8 cellular contexts compared by ENCODE assay signal in genomic region chr5:176609724-176610429, GRCh38. TPM values are rescaled to one million over a fixed set of nuclear protein-coding genes. Genes with fewer than 3 reads are reported as not detected.
DNase-seq lines count a peak whose midpoint lies in the region; ATAC-seq and TF ChIP-seq lines count a peak whose summit lies in the region.

Gene GPRIN1 (minus strand): TSS chr5:176610156. CDS start chr5:176599834, 10,322 bp downstream.

- no peaks in the 10 kb centered on the region for H3K27me3 ChIP-seq in liver (ENCODE audit: control insufficient read depth in 4 of 4, insufficient read depth in 4 of 4, low read length in 3 of 4)

- TF ChIP-seq CTCF in WI38 (IDR thresholded peaks at IDR 0.05; ENCODE audit: low read depth, low read length) (no peak), liver (IDR thresholded peaks at IDR 0.05; ENCODE audit: low read depth, low read length, missing input control) (no peak)

- H3K4me1 ChIP-seq in liver (ENCODE audit: control insufficient read depth in 4 of 4, insufficient read depth in 4 of 4, low read length in 3 of 4), result peaks cover 0 to 9% (median 4%) of the 10 kb centered on the region in 4 donors

- no peaks in the 10 kb centered on the region for H3K9me3 ChIP-seq in liver (ENCODE audit: control insufficient read depth in 4 of 4, low read length in 3 of 4)

- peak; percentile 49 for DNase-seq in NK-92 treated with Interleukin-12 subunit alpha and Interleukin-12 subunit beta, amount 100 ng/mL, for 24 hours (lab: John Stamatoyannopoulos, UW)
- DNase-seq in NK-92 (lab: John Stamatoyannopoulos, UW; ENCODE audit: unreplicated experiment) (no peak), NCI-H1092 treated with DMSO at 0.1 percent for 48 hours (lab: John Stamatoyannopoulos, UW) (peak; percentile 57)
- peak; percentile 43 for DNase-seq in stimulated activated CD8-positive, alpha-beta memory T cell treated with anti-CD3 and anti-CD28 coated beads, Interleukin-12 subunit alpha, Interleukin-12 subunit beta, amount 100 ng/mL, for 4 hours (ENCODE audit: low read depth)

- no peak within 1 kb of the TSS for H3K9ac ChIP-seq in liver (ENCODE audit: low read depth in 1 of 2, low read length in 2 of 2)

- ATAC-seq in HG02571 (IDR thresholded peaks at IDR 0.05; ENCODE audit: unreplicated experiment), result peak; percentile 78

- WGBS in liver, result 1% methylated on average over 100 of the region's 100 CpGs

- H3K27ac ChIP-seq in cingulate gyrus (ENCODE audit: low read depth, low read length) (peak within 1 kb of the TSS; percentile 10), liver (ENCODE audit: low read depth in 1 of 2, low read length in 2 of 2) (no peak within 1 kb of the TSS)

- TF ChIP-seq RAD21 in liver (IDR thresholded peaks at IDR 0.05), result no peak

- H3K4me3 ChIP-seq in WI38 (ENCODE audit: low read depth, low read length) (peak within 1 kb of the TSS; percentile 67), liver (ENCODE audit: low read depth in 1 of 3, low read length in 3 of 3) (peak within 1 kb of the TSS in 2 of 3 donors; percentile 47 to 71)

- H3K36me3 ChIP-seq in liver (ENCODE audit: control insufficient read depth in 4 of 4, insufficient read depth in 3 of 4, low read depth in 1 of 4, low read length in 3 of 4), result no peaks in the 10 kb centered on the region

TF ChIP-seq in liver, 16 proteins besides CTCF, POLR2A, EP300 and RAD21:
- TF ChIP-seq REST (IDR thresholded peaks at IDR 0.05) (peak; percentile 57), ZBTB33 (IDR thresholded peaks at IDR 0.05) (no peak)

RNA-seq across cellular contexts. Expression of gene GPRIN1, which starts in this region (rescaled TPM):
- total RNA-seq in liver, result under 1 TPM; 0.23 to 0.50 TPM
- polyA plus RNA-seq in liver, result under 1 TPM in 1 of 2 donors, not detected in 1; 0.30 TPM
